Comparison of ENCODE assay signal across 2 cellular contexts in the genomic region with DNA sequence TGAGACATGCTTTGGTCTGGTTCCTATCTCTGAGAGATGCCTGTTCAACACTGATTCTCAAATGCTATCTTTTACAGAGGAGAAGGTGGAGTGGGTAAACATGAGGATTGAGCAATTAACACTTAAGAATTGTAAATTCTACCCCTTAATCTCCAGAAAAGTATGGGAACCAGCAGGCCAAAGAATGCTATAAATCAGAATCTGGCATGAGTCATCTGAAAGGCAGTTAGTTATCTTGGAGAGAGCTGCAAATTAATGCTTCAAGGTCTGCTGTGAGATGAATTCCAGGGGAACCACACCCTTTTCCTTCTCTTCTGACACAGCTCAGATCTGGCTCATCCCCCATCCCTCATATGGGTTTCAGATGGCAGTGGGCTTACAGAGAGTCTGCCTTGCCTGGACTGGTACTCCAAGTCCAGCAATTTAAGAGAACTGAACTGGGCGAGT.
A peak's percentile ranks its signal among the peaks of the same experiment; 100 is the strongest.
TF ChIP-seq lines count a peak whose summit lies in the region.

No MANE protein-coding gene starts in this region.

TF ChIP-seq in A549, 52 proteins besides CTCF, POLR2A, EP300 and RAD21 (continued from another document):
- no peak for TF ChIP-seq ZC3H11A (IDR thresholded peaks at IDR 0.05)
- peak; percentile 93 for TF ChIP-seq JUNB (IDR thresholded peaks at IDR 0.05)
- TF ChIP-seq, protein P1, sequence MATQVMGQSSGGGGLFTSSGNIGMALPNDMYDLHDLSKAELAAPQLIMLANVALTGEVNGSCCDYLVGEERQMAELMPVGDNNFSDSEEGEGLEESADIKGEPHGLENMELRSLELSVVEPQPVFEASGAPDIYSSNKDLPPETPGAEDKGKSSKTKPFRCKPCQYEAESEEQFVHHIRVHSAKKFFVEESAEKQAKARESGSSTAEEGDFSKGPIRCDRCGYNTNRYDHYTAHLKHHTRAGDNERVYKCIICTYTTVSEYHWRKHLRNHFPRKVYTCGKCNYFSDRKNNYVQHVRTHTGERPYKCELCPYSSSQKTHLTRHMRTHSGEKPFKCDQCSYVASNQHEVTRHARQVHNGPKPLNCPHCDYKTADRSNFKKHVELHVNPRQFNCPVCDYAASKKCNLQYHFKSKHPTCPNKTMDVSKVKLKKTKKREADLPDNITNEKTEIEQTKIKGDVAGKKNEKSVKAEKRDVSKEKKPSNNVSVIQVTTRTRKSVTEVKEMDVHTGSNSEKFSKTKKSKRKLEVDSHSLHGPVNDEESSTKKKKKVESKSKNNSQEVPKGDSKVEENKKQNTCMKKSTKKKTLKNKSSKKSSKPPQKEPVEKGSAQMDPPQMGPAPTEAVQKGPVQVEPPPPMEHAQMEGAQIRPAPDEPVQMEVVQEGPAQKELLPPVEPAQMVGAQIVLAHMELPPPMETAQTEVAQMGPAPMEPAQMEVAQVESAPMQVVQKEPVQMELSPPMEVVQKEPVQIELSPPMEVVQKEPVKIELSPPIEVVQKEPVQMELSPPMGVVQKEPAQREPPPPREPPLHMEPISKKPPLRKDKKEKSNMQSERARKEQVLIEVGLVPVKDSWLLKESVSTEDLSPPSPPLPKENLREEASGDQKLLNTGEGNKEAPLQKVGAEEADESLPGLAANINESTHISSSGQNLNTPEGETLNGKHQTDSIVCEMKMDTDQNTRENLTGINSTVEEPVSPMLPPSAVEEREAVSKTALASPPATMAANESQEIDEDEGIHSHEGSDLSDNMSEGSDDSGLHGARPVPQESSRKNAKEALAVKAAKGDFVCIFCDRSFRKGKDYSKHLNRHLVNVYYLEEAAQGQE (IDR thresholded peaks at IDR 0.05), result no peak
- TF ChIP-seq NPAS2 (CRISPR knock-in tag; IDR thresholded peaks at IDR 0.05; ENCODE audit: borderline replicate concordance), result no peak
- no peak for TF ChIP-seq CHD2 (IDR thresholded peaks at IDR 0.05; ENCODE audit: low read length, partially characterized antibody)
- TF ChIP-seq NFE2L2 (conservative IDR thresholded peaks at IDR 0.05; ENCODE audit: low read length), result no peak
- TF ChIP-seq, protein P2, sequence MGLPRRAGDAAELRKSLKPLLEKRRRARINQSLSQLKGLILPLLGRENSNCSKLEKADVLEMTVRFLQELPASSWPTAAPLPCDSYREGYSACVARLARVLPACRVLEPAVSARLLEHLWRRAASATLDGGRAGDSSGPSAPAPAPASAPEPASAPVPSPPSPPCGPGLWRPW (IDR thresholded peaks at IDR 0.05), result 0 out of 2 replicates have a peak, but pooled peaks have one; percentile 19
- no peak for TF ChIP-seq RARB (CRISPR knock-in tag; IDR thresholded peaks at IDR 0.05)
- no peak for TF ChIP-seq CHD4 (IDR thresholded peaks at IDR 0.05; ENCODE audit: borderline replicate concordance)
- TF ChIP-seq, protein P3, sequence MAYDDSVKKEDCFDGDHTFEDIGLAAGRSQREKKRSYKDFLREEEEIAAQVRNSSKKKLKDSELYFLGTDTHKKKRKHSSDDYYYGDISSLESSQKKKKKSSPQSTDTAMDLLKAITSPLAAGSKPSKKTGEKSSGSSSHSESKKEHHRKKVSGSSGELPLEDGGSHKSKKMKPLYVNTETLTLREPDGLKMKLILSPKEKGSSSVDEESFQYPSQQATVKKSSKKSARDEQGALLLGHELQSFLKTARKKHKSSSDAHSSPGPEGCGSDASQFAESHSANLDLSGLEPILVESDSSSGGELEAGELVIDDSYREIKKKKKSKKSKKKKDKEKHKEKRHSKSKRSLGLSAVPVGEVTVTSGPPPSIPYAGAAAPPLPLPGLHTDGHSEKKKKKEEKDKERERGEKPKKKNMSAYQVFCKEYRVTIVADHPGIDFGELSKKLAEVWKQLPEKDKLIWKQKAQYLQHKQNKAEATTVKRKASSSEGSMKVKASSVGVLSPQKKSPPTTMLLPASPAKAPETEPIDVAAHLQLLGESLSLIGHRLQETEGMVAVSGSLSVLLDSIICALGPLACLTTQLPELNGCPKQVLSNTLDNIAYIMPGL (CRISPR knock-in tag; IDR thresholded peaks at IDR 0.05; ENCODE audit: borderline replicate concordance), result no peak
- TF ChIP-seq GATA3 (IDR thresholded peaks at IDR 0.05; ENCODE audit: borderline replicate concordance), result peak; percentile 96
- TF ChIP-seq TP53 (CRISPR knock-in tag; IDR thresholded peaks at IDR 0.05), result 0 out of 2 replicates have a peak, but pooled peaks have one; percentile 23
- TF ChIP-seq CEBPB (IDR thresholded peaks at IDR 0.05), result peak; percentile 81 to 98
- peak; percentile 11; the same call in 1 of the 2 replicates for TF ChIP-seq EHF (CRISPR knock-in tag; IDR thresholded peaks at IDR 0.05)
- peak; percentile 82 to 92; a peak in 4 of 5 replicates for TF ChIP-seq JUN (IDR thresholded peaks at IDR 0.05)
- TF ChIP-seq HOXA7 (CRISPR knock-in tag; IDR thresholded peaks at IDR 0.05), result 0 out of 2 replicates have a peak, but pooled peaks have one; percentile 22
- no peak for TF ChIP-seq ZSCAN20 (CRISPR knock-in tag; IDR thresholded peaks at IDR 0.05)
- TF ChIP-seq ZFP36 (IDR thresholded peaks at IDR 0.05; ENCODE audit: borderline replicate concordance, partially characterized antibody), result no peak
- TF ChIP-seq, protein P4, sequence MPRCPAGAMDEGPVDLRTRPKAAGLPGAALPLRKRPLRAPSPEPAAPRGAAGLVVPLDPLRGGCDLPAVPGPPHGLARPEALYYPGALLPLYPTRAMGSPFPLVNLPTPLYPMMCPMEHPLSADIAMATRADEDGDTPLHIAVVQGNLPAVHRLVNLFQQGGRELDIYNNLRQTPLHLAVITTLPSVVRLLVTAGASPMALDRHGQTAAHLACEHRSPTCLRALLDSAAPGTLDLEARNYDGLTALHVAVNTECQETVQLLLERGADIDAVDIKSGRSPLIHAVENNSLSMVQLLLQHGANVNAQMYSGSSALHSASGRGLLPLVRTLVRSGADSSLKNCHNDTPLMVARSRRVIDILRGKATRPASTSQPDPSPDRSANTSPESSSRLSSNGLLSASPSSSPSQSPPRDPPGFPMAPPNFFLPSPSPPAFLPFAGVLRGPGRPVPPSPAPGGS (IDR thresholded peaks at IDR 0.05), result peak; percentile 77; the same call in 2 of the 3 replicates
- TF ChIP-seq, protein P5, sequence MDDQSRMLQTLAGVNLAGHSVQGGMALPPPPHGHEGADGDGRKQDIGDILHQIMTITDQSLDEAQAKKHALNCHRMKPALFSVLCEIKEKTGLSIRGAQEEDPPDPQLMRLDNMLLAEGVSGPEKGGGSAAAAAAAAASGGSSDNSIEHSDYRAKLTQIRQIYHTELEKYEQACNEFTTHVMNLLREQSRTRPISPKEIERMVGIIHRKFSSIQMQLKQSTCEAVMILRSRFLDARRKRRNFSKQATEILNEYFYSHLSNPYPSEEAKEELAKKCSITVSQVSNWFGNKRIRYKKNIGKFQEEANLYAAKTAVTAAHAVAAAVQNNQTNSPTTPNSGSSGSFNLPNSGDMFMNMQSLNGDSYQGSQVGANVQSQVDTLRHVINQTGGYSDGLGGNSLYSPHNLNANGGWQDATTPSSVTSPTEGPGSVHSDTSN (IDR thresholded peaks at IDR 0.05), result peak; percentile 90
- TF ChIP-seq, protein P6, sequence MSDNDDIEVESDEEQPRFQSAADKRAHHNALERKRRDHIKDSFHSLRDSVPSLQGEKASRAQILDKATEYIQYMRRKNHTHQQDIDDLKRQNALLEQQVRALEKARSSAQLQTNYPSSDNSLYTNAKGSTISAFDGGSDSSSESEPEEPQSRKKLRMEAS (IDR thresholded peaks at IDR 0.05), result peak; percentile 79; the same call in 1 of the 2 replicates
TF ChIP-seq in A549: peak in this region for 15.

TF ChIP-seq in HCT116, 20 proteins besides CTCF, POLR2A, EP300 and RAD21 (continued from another document):
- TF ChIP-seq, protein P1 (IDR thresholded peaks at IDR 0.05; ENCODE audit: low read depth), result no peak
- TF ChIP-seq, protein P7, sequence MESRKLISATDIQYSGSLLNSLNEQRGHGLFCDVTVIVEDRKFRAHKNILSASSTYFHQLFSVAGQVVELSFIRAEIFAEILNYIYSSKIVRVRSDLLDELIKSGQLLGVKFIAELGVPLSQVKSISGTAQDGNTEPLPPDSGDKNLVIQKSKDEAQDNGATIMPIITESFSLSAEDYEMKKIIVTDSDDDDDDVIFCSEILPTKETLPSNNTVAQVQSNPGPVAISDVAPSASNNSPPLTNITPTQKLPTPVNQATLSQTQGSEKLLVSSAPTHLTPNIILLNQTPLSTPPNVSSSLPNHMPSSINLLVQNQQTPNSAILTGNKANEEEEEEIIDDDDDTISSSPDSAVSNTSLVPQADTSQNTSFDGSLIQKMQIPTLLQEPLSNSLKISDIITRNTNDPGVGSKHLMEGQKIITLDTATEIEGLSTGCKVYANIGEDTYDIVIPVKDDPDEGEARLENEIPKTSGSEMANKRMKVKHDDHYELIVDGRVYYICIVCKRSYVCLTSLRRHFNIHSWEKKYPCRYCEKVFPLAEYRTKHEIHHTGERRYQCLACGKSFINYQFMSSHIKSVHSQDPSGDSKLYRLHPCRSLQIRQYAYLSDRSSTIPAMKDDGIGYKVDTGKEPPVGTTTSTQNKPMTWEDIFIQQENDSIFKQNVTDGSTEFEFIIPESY (IDR thresholded peaks at IDR 0.05; ENCODE audit: extremely low read depth, insufficient replicate concordance, low read length), result no peak
- TF ChIP-seq POLR2AphosphoS5 (IDR thresholded peaks at IDR 0.05; ENCODE audit: low read depth, low read length), result peak; percentile 57; the same call in 1 of the 2 replicates
- no peak for TF ChIP-seq ELF1 (IDR thresholded peaks at IDR 0.05; ENCODE audit: borderline replicate concordance, low read depth)
- TF ChIP-seq JUND (IDR thresholded peaks at IDR 0.05), result peak; percentile 91
- TF ChIP-seq, protein P6 (IDR thresholded peaks at IDR 0.05), result 0 out of 2 replicates have a peak, but pooled peaks have one; percentile 20
- no peak for TF ChIP-seq EGR1 (IDR thresholded peaks at IDR 0.05; ENCODE audit: low read depth)
- no peak for TF ChIP-seq YY1 (IDR thresholded peaks at IDR 0.05; ENCODE audit: extremely low read depth, insufficient replicate concordance, low read depth, low read length)
- no peak for TF ChIP-seq EZH2 (IDR thresholded peaks at IDR 0.05)
- TF ChIP-seq, protein P8, sequence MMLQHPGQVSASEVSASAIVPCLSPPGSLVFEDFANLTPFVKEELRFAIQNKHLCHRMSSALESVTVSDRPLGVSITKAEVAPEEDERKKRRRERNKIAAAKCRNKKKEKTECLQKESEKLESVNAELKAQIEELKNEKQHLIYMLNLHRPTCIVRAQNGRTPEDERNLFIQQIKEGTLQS (IDR thresholded peaks at IDR 0.05), result no peak
- TF ChIP-seq SP1 (IDR thresholded peaks at IDR 0.05; ENCODE audit: low read depth), result peak; percentile 80
- TF ChIP-seq FOSL1 (IDR thresholded peaks at IDR 0.05; ENCODE audit: low read depth), result peak; percentile 93
- no peak for TF ChIP-seq ZNF274 (IDR thresholded peaks at IDR 0.05; ENCODE audit: low read depth, low read length)
- TF ChIP-seq CBX3 (IDR thresholded peaks at IDR 0.05; ENCODE audit: low read depth), result peak; percentile 56; the same call in 1 of the 2 replicates
- TF ChIP-seq ZFX (IDR thresholded peaks at IDR 0.05), result no peak
